20 cellular contexts compared by ENCODE assay signal in the genomic region with DNA sequence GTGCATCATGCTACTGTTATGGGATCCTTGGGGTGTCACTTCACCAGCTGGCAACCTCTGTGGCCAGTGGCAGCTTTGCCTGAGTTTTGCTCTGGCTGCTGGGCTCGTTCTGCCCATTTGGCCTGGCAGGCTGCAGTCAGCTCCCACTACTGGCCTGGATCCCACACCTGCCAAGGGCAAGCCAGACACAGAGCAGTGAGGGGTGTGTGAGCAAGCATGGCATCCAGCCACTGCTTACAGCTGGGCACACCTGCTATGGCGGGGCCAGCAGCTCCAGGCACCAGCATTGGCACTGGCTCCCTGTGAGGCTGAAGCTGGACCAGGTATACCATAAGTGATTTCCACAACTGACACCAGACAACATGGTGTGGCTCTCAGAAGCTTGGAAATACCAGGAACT.
DNase-seq lines count a peak whose midpoint lies in the region; ATAC-seq, FAIRE-seq and TF ChIP-seq lines count a peak whose summit lies in the region.
"Had no signal": no experiment of that assay in that cellular context is flagged by ENCODE, and none has a peak within 500 bp of the region (broad histone marks: within the 10 kb centered on the region; RNA-seq: fewer than 3 reads in every experiment).

No MANE protein-coding gene starts in this region.

- no peak for FAIRE-seq in kidney (lab: Jason Lieb, UNC)
- FAIRE-seq in urothelium cell line (lab: Jason Lieb, UNC), result peak; percentile 56
- FAIRE-seq: GM12891, GM18507, H1 had no signal

- H3K9me3 Mint-ChIP-seq in stimulated activated naive CD8-positive, alpha-beta T cell treated with anti-CD3 and anti-CD28 coated beads, Interleukin-15, amount 100 ng/mL, for 72 hours, result peaks cover 0 to 8% of the 10 kb centered on the region in 2 donors

- no peak overlapping the region for H3K4me3 Mint-ChIP-seq in stimulated activated naive CD8-positive, alpha-beta T cell treated with anti-CD3 and anti-CD28 coated beads, Interleukin-15, amount 100 ng/mL, for 72 hours
- H3K4me3 Mint-ChIP-seq: CD4-positive, alpha-beta memory T cell had no signal

- H3K9ac ChIP-seq in kidney (ENCODE audit: low read length in 2 of 2) (no peak overlapping the region), neuronal stem cell (ENCODE audit: low read depth, low read length, poor library complexity) (no peak overlapping the region)
- H3K9ac ChIP-seq: GM23248 had no signal

- H3K4ac ChIP-seq in neuronal stem cell (ENCODE audit: low read length), result peak overlapping the region; percentile 97

- no peaks in the 10 kb centered on the region for H3K4me1 ChIP-seq in kidney (ENCODE audit: control insufficient read depth in 1 of 2, insufficient read depth in 1 of 2, low read depth in 1 of 2, low read length in 2 of 2)
- H3K4me1 ChIP-seq in neuronal stem cell (ENCODE audit: control insufficient read depth in 2 of 2, insufficient read depth in 1 of 2, low read depth in 1 of 2, low read length in 2 of 2), result no peaks in the 10 kb centered on the region

- H3K27me3 ChIP-seq in neuronal stem cell (ENCODE audit: control insufficient read depth in 3 of 3, insufficient read depth in 3 of 3, low read depth in 1 of 3, low read length in 3 of 3), result no peaks in the 10 kb centered on the region

- H3K4me3 ChIP-seq in kidney (ENCODE audit: low read length in 2 of 2) (no peak overlapping the region), neuronal stem cell (ENCODE audit: low read length in 2 of 2) (peak overlapping the region in 1 of 2 donors; percentile 66)
- H3K4me3 ChIP-seq: GM23248 had no signal

- H3K27ac Mint-ChIP-seq in stimulated activated naive CD8-positive, alpha-beta T cell treated with anti-CD3 and anti-CD28 coated beads, Interleukin-15, amount 100 ng/mL, for 72 hours, result no peak overlapping the region
- H3K27ac Mint-ChIP-seq: CD4-positive, alpha-beta memory T cell had no signal

- peak overlapping the region; percentile 99 for H3K14ac ChIP-seq in neuronal stem cell (ENCODE audit: low read length)

- no peaks in the 10 kb centered on the region for H3K27me3 Mint-ChIP-seq in stimulated activated naive CD8-positive, alpha-beta T cell treated with anti-CD3 and anti-CD28 coated beads, Interleukin-15, amount 100 ng/mL, for 72 hours
- H3K27me3 Mint-ChIP-seq: CD4-positive, alpha-beta memory T cell had no signal

- no peak overlapping the region for H2BK15ac ChIP-seq in neuronal stem cell (ENCODE audit: low read length)

- no peak overlapping the region for H2BK5ac ChIP-seq in neuronal stem cell (ENCODE audit: low read length)

- no peak overlapping the region for H2AK5ac ChIP-seq in neuronal stem cell (ENCODE audit: low read depth, low read length)

- H3K79me1 ChIP-seq in neuronal stem cell (ENCODE audit: low read depth, low read length), result no peaks in the 10 kb centered on the region

- DNase-seq in stimulated activated naive CD8-positive, alpha-beta T cell treated with anti-CD3 and anti-CD28 coated beads, Interleukin-15, amount 100 ng/mL, for 72 hours, result no peak
- no peak for DNase-seq in stimulated activated naive CD8-positive, alpha-beta T cell treated with anti-CD3 and anti-CD28 coated beads, Interleukin-15, Interleukin-2, amounts not matched to agents 100 U/mL and 50 U/mL, for 24 hours
- DNase-seq in kidney, result peak; percentile 32
- DNase-seq in neuronal stem cell (ENCODE audit: low spot score), result no peak
- no peak for DNase-seq in urothelium cell line (ENCODE audit: low spot score)
- no peak for DNase-seq in dermis blood vessel endothelial cell
- DNase-seq: C1 segment of cervical spinal cord; Calu3; CD4-positive, alpha-beta memory T cell; COR-L47; DMS79 treated with DMSO at 0.1 percent for 48 hours; GF-D8; GM23248; H7; HCEC 1CT had no signal

- TF ChIP-seq CTCF in kidney (IDR thresholded peaks at IDR 0.05; ENCODE audit: borderline replicate concordance, extremely low read depth, insufficient read depth), result no peak

- H3K18ac ChIP-seq in neuronal stem cell (ENCODE audit: low read length), result no peak overlapping the region

- no peak overlapping the region for H2BK120ac ChIP-seq in neuronal stem cell (ENCODE audit: low read depth, low read length)

- no peak overlapping the region for H3K27ac ChIP-seq in kidney (ENCODE audit: low read depth in 2 of 2, low read length in 2 of 2)
- no peak overlapping the region for H3K27ac ChIP-seq in neuronal stem cell (replicated peaks; ENCODE audit: low read length)
- H3K27ac ChIP-seq: GM23248 had no signal

- no peak overlapping the region for H4K91ac ChIP-seq in neuronal stem cell (ENCODE audit: low read depth, low read length, poor library complexity)

- H3K36me3 ChIP-seq in kidney (ENCODE audit: control insufficient read depth in 1 of 2, insufficient read depth in 2 of 2, low read length in 2 of 2), result no peaks in the 10 kb centered on the region
- no peaks in the 10 kb centered on the region for H3K36me3 ChIP-seq in neuronal stem cell (replicated peaks in 1 of 2; ENCODE audit: control insufficient read depth in 2 of 2, insufficient read depth in 2 of 2, low read length in 2 of 2)

- no CpG with 5 or more reads among the region's 2 CpGs for WGBS in neuronal stem cell (ENCODE audit: extremely low coverage in 2 of 2, insufficient read length in 2 of 2, insufficient replicate concordance in 1 of 2), 2 donors

- peak; percentile 18 for ATAC-seq in stimulated activated naive CD8-positive, alpha-beta T cell treated with anti-CD3 and anti-CD28 coated beads, Interleukin-15, amount 100 ng/mL, for 72 hours
- no peak for ATAC-seq in stimulated activated naive CD8-positive, alpha-beta T cell treated with anti-CD3 and anti-CD28 coated beads, Interleukin-15, Interleukin-2, amounts not matched to agents 100 U/mL and 50 U/mL, for 24 hours
- ATAC-seq in GM18873 (IDR thresholded peaks at IDR 0.05; ENCODE audit: low FRiP score, unreplicated experiment) (no peak), GM19328 (IDR thresholded peaks at IDR 0.05; ENCODE audit: unreplicated experiment) (no peak)

- no peak overlapping the region for H2AFZ ChIP-seq in neuronal stem cell (ENCODE audit: low read length)
- H2AFZ ChIP-seq: GM23248 had no signal

- no peak overlapping the region for H4K8ac ChIP-seq in neuronal stem cell (ENCODE audit: low read depth, low read length)

- H2BK12ac ChIP-seq in neuronal stem cell (ENCODE audit: low read length), result no peak overlapping the region

- H3K9me3 ChIP-seq in kidney (ENCODE audit: control insufficient read depth in 1 of 2, low read length in 2 of 2) (peaks cover 0 to 6% of the 10 kb centered on the region in 2 donors), neuronal stem cell (replicated peaks in 1 of 2; ENCODE audit: control insufficient read depth in 2 of 2, insufficient read depth in 1 of 2, low read depth in 1 of 2, low read length in 2 of 2) (peaks cover 0 to 2% of the 10 kb centered on the region in 2 donors)

- no peaks in the 10 kb centered on the region for H3K4me1 Mint-ChIP-seq in stimulated activated naive CD8-positive, alpha-beta T cell treated with anti-CD3 and anti-CD28 coated beads, Interleukin-15, amount 100 ng/mL, for 72 hours
- H3K4me1 Mint-ChIP-seq: CD4-positive, alpha-beta memory T cell had no signal

- no peak overlapping the region for H3K23ac ChIP-seq in neuronal stem cell (ENCODE audit: low read depth, low read length, poor library complexity)

- intact Hi-C loops in kidney (cut with DNase I), result no loop called here

- no peak overlapping the region for H3K4me2 ChIP-seq in neuronal stem cell (ENCODE audit: insufficient read depth, low read length, poor library complexity, severe bottlenecking)
